Comparison of ENCODE assay signal across 2 cellular contexts in the genomic region with DNA sequence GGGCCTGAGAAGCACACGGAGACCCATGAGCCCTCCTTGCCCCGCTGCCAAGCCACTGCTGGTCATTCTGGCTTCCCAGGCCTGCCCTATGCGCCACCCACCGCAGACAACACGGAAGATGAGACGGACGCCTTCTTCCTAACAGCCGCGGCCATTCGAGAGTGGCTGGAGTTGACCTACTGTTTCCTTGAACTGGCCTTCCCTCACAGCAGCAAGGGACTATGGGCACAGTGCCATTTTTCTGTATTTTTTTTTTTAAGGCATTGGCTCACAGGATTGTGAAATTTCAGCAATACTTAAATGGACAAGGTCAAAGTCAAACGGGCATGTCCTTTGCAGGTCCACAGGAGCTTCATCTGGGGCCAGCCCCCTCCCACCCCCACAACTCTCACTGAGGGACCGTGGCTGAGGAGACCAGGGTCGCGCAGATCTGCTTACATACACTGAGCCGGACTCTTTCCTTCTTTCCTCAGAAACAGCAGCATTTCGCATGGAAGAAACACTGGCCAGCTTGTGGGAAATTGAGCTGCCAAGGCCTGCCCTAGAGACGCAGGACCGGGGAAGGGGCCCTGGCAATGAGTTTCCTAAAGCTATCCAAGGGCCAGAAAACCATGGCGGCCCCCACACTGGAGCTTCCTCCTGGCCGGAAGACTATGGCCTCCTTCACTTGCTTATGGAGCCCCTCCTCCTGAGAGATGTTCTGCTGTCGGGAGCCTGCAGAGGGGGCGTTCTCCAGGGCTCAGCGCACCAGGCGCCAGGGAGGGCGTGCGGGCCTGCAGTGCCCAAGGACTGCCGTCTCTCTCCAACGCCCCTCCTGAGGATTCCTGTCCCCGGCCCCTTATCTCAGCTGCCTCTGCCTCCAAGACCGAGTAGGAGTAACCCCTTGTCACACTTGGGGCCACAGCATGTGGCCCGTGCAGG.
TF ChIP-seq lines count a peak whose summit lies in the region.

No MANE protein-coding gene starts in this region.

TF ChIP-seq in A549, 52 proteins besides CTCF, POLR2A, EP300 and RAD21:
- TF ChIP-seq RARB (CRISPR knock-in tag; IDR thresholded peaks at IDR 0.05): no peak
- no peak for TF ChIP-seq MYC (IDR thresholded peaks at IDR 0.05; ENCODE audit: borderline replicate concordance, low read length)
- TF ChIP-seq ESRRA (IDR thresholded peaks at IDR 0.05; ENCODE audit: borderline replicate concordance, low read length): no peak
- no peak for TF ChIP-seq GATA3 (IDR thresholded peaks at IDR 0.05; ENCODE audit: borderline replicate concordance)
- no peak for TF ChIP-seq HOXB5 (CRISPR knock-in tag; IDR thresholded peaks at IDR 0.05)
- no peak for TF ChIP-seq ZC3H11A (IDR thresholded peaks at IDR 0.05)
- TF ChIP-seq, protein P1, sequence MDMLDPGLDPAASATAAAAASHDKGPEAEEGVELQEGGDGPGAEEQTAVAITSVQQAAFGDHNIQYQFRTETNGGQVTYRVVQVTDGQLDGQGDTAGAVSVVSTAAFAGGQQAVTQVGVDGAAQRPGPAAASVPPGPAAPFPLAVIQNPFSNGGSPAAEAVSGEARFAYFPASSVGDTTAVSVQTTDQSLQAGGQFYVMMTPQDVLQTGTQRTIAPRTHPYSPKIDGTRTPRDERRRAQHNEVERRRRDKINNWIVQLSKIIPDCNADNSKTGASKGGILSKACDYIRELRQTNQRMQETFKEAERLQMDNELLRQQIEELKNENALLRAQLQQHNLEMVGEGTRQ (IDR thresholded peaks at IDR 0.05): no peak
- TF ChIP-seq CBX8 (IDR thresholded peaks at IDR 0.05): no peak
- no peak for TF ChIP-seq MAZ (IDR thresholded peaks at IDR 0.05; ENCODE audit: borderline replicate concordance, low read depth, low read length)
- TF ChIP-seq, protein P2, sequence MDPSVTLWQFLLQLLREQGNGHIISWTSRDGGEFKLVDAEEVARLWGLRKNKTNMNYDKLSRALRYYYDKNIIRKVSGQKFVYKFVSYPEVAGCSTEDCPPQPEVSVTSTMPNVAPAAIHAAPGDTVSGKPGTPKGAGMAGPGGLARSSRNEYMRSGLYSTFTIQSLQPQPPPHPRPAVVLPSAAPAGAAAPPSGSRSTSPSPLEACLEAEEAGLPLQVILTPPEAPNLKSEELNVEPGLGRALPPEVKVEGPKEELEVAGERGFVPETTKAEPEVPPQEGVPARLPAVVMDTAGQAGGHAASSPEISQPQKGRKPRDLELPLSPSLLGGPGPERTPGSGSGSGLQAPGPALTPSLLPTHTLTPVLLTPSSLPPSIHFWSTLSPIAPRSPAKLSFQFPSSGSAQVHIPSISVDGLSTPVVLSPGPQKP (IDR thresholded peaks at IDR 0.05; ENCODE audit: low read depth, low read length): no peak
- no peak for TF ChIP-seq SREBF2 (IDR thresholded peaks at IDR 0.05)
- no peak for TF ChIP-seq JUNB (IDR thresholded peaks at IDR 0.05)
- no peak for TF ChIP-seq CHD2 (IDR thresholded peaks at IDR 0.05; ENCODE audit: low read length, partially characterized antibody)
- TF ChIP-seq, protein P3, sequence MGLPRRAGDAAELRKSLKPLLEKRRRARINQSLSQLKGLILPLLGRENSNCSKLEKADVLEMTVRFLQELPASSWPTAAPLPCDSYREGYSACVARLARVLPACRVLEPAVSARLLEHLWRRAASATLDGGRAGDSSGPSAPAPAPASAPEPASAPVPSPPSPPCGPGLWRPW (IDR thresholded peaks at IDR 0.05): no peak
- TF ChIP-seq TP53 (CRISPR knock-in tag; IDR thresholded peaks at IDR 0.05): no peak

TF ChIP-seq in HepG2, 621 proteins besides CTCF, POLR2A, EP300 and RAD21 (continues in another document):
- TF ChIP-seq ZNF274 (CRISPR knock-in tag; IDR thresholded peaks at IDR 0.05) (no peak), RARA (CRISPR knock-in tag; IDR thresholded peaks at IDR 0.05) (peak; percentile 77), NFYC (CRISPR knock-in tag; IDR thresholded peaks at IDR 0.05) (no peak), RORA (CRISPR knock-in tag; IDR thresholded peaks at IDR 0.05) (no peak), ESRRA (CRISPR knock-in tag; IDR thresholded peaks at IDR 0.05; ENCODE audit: low read depth) (0 out of 2 replicates have a peak, but pooled peaks have one; percentile 48), SP1 (IDR thresholded peaks at IDR 0.05) (no peak), SP1 (CRISPR knock-in tag; IDR thresholded peaks at IDR 0.05) (no peak), GATAD2A (CRISPR knock-in tag; IDR thresholded peaks at IDR 0.05) (peak; percentile 40; the same call in 1 of the 2 replicates), REPIN1 (CRISPR knock-in tag; IDR thresholded peaks at IDR 0.05; ENCODE audit: borderline replicate concordance, low read depth) (0 out of 2 replicates have a peak, but pooled peaks have one; percentile 23), CEBPB (IDR thresholded peaks at IDR 0.05; ENCODE audit: borderline replicate concordance, low read depth, low read length) (peak; percentile 81), ZNF326 (CRISPR knock-in tag; IDR thresholded peaks at IDR 0.05; ENCODE audit: borderline replicate concordance) (no peak), CREB1 (IDR thresholded peaks at IDR 0.05) (no peak), CREB1 (CRISPR knock-in tag; IDR thresholded peaks at IDR 0.05) (no peak), ZNF850 (CRISPR knock-in tag; conservative IDR thresholded peaks at IDR 0.05) (no peak), MLLT10 (CRISPR knock-in tag; IDR thresholded peaks at IDR 0.05) (no peak), ZBTB7B (CRISPR knock-in tag; IDR thresholded peaks at IDR 0.05) (0 out of 2 replicates have a peak, but pooled peaks have one; percentile 27), SOX13 (IDR thresholded peaks at IDR 0.05) (no peak), SOX13 (CRISPR knock-in tag; conservative IDR thresholded peaks at IDR 0.05 in 1 of 2, IDR thresholded peaks at IDR 0.05 in 1 of 2) (peak in 1 of 2 experiments; percentile 16; a peak in 1 of 4 replicates), HNF4A (CRISPR knock-in tag; IDR thresholded peaks at IDR 0.05) (peak; percentile 52), NFIB (CRISPR knock-in tag; IDR thresholded peaks at IDR 0.05; ENCODE audit: borderline replicate concordance) (no peak), HNRNPL (IDR thresholded peaks at IDR 0.05; ENCODE audit: low read depth, low read length) (no peak), HOXA3 (CRISPR knock-in tag; IDR thresholded peaks at IDR 0.05) (0 out of 2 replicates have a peak, but pooled peaks have one; percentile 10), CEBPG (CRISPR knock-in tag; IDR thresholded peaks at IDR 0.05) (peak; percentile 69), KLF15 (CRISPR knock-in tag; IDR thresholded peaks at IDR 0.05; ENCODE audit: borderline replicate concordance) (no peak), SALL1 (CRISPR knock-in tag; IDR thresholded peaks at IDR 0.05) (peak; percentile 35; the same call in 1 of the 2 replicates)
- TF ChIP-seq, protein P4, sequence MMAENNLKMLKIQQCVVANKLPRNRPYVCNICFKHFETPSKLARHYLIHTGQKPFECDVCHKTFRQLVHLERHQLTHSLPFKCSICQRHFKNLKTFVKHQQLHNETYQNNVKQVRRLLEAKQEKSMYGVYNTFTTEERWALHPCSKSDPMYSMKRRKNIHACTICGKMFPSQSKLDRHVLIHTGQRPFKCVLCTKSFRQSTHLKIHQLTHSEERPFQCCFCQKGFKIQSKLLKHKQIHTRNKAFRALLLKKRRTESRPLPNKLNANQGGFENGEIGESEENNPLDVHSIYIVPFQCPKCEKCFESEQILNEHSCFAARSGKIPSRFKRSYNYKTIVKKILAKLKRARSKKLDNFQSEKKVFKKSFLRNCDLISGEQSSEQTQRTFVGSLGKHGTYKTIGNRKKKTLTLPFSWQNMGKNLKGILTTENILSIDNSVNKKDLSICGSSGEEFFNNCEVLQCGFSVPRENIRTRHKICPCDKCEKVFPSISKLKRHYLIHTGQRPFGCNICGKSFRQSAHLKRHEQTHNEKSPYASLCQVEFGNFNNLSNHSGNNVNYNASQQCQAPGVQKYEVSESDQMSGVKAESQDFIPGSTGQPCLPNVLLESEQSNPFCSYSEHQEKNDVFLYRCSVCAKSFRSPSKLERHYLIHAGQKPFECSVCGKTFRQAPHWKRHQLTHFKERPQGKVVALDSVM (CRISPR knock-in tag; IDR thresholded peaks at IDR 0.05): no peak
- TF ChIP-seq, protein P5, sequence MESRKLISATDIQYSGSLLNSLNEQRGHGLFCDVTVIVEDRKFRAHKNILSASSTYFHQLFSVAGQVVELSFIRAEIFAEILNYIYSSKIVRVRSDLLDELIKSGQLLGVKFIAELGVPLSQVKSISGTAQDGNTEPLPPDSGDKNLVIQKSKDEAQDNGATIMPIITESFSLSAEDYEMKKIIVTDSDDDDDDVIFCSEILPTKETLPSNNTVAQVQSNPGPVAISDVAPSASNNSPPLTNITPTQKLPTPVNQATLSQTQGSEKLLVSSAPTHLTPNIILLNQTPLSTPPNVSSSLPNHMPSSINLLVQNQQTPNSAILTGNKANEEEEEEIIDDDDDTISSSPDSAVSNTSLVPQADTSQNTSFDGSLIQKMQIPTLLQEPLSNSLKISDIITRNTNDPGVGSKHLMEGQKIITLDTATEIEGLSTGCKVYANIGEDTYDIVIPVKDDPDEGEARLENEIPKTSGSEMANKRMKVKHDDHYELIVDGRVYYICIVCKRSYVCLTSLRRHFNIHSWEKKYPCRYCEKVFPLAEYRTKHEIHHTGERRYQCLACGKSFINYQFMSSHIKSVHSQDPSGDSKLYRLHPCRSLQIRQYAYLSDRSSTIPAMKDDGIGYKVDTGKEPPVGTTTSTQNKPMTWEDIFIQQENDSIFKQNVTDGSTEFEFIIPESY (CRISPR knock-in tag; IDR thresholded peaks at IDR 0.05): peak; percentile 35; the same call in 1 of the 2 replicates
- TF ChIP-seq, protein P6, sequence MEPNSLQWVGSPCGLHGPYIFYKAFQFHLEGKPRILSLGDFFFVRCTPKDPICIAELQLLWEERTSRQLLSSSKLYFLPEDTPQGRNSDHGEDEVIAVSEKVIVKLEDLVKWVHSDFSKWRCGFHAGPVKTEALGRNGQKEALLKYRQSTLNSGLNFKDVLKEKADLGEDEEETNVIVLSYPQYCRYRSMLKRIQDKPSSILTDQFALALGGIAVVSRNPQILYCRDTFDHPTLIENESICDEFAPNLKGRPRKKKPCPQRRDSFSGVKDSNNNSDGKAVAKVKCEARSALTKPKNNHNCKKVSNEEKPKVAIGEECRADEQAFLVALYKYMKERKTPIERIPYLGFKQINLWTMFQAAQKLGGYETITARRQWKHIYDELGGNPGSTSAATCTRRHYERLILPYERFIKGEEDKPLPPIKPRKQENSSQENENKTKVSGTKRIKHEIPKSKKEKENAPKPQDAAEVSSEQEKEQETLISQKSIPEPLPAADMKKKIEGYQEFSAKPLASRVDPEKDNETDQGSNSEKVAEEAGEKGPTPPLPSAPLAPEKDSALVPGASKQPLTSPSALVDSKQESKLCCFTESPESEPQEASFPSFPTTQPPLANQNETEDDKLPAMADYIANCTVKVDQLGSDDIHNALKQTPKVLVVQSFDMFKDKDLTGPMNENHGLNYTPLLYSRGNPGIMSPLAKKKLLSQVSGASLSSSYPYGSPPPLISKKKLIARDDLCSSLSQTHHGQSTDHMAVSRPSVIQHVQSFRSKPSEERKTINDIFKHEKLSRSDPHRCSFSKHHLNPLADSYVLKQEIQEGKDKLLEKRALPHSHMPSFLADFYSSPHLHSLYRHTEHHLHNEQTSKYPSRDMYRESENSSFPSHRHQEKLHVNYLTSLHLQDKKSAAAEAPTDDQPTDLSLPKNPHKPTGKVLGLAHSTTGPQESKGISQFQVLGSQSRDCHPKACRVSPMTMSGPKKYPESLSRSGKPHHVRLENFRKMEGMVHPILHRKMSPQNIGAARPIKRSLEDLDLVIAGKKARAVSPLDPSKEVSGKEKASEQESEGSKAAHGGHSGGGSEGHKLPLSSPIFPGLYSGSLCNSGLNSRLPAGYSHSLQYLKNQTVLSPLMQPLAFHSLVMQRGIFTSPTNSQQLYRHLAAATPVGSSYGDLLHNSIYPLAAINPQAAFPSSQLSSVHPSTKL (CRISPR knock-in tag; IDR thresholded peaks at IDR 0.05): peak; percentile 43; the same call in 1 of the 2 replicates
- TF ChIP-seq, protein P7, sequence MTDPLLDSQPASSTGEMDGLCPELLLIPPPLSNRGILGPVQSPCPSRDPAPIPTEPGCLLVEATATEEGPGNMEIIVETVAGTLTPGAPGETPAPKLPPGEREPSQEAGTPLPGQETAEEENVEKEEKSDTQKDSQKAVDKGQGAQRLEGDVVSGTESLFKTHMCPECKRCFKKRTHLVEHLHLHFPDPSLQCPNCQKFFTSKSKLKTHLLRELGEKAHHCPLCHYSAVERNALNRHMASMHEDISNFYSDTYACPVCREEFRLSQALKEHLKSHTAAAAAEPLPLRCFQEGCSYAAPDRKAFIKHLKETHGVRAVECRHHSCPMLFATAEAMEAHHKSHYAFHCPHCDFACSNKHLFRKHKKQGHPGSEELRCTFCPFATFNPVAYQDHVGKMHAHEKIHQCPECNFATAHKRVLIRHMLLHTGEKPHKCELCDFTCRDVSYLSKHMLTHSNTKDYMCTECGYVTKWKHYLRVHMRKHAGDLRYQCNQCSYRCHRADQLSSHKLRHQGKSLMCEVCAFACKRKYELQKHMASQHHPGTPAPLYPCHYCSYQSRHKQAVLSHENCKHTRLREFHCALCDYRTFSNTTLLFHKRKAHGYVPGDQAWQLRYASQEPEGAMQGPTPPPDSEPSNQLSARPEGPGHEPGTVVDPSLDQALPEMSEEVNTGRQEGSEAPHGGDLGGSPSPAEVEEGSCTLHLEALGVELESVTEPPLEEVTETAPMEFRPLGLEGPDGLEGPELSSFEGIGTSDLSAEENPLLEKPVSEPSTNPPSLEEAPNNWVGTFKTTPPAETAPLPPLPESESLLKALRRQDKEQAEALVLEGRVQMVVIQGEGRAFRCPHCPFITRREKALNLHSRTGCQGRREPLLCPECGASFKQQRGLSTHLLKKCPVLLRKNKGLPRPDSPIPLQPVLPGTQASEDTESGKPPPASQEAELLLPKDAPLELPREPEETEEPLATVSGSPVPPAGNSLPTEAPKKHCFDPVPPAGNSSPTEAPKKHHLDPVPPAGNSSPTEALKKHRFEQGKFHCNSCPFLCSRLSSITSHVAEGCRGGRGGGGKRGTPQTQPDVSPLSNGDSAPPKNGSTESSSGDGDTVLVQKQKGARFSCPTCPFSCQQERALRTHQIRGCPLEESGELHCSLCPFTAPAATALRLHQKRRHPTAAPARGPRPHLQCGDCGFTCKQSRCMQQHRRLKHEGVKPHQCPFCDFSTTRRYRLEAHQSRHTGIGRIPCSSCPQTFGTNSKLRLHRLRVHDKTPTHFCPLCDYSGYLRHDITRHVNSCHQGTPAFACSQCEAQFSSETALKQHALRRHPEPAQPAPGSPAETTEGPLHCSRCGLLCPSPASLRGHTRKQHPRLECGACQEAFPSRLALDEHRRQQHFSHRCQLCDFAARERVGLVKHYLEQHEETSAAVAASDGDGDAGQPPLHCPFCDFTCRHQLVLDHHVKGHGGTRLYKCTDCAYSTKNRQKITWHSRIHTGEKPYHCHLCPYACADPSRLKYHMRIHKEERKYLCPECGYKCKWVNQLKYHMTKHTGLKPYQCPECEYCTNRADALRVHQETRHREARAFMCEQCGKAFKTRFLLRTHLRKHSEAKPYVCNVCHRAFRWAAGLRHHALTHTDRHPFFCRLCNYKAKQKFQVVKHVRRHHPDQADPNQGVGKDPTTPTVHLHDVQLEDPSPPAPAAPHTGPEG (CRISPR knock-in tag; IDR thresholded peaks at IDR 0.05): no peak
- TF ChIP-seq, protein P8, sequence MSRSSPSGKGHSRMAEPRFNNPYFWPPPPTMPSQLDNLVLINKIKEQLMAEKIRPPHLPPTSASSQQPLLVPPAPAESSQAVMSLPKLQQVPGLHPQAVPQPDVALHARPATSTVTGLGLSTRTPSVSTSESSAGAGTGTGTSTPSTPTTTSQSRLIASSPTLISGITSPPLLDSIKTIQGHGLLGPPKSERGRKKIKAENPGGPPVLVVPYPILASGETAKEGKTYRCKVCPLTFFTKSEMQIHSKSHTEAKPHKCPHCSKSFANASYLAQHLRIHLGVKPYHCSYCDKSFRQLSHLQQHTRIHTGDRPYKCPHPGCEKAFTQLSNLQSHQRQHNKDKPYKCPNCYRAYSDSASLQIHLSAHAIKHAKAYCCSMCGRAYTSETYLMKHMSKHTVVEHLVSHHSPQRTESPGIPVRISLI (CRISPR knock-in tag; IDR thresholded peaks at IDR 0.05; ENCODE audit: borderline replicate concordance): peak; percentile 93
- TF ChIP-seq, protein P9, sequence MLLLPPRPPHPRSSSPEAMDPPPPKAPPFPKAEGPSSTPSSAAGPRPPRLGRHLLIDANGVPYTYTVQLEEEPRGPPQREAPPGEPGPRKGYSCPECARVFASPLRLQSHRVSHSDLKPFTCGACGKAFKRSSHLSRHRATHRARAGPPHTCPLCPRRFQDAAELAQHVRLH (CRISPR knock-in tag; IDR thresholded peaks at IDR 0.05; ENCODE audit: borderline replicate concordance, low read depth): no peak
